Comparison of ENCODE assay signal across 22 cellular contexts in genomic region chr18:44117821-44118220, GRCh38.
"Had no signal": no experiment of that assay in that cellular context is flagged by ENCODE, and none has a peak within 500 bp of the region (broad histone marks: within the 10 kb centered on the region; RNA-seq: fewer than 3 reads in every experiment).

No MANE protein-coding gene starts in this region.

- H3K27me3 ChIP-seq: SJSA1 had no signal

- H3K4me3 ChIP-seq: K562, SJSA1, SK-N-MC had no signal

- H3K36me3 ChIP-seq: SJSA1 had no signal

- DNase-seq: Kasumi-1, MM.1S, NCI-H1092 treated with DMSO at 0.1 percent for 48 hours, NCI-H1436, NCI-H187, NCI-H2029, NCI-H2081 treated with DMSO at 0.1 percent for 48 hours, NCI-H2171, NCI-H226, NCI-H446, NCI-H510A, NCI-H524 treated with DMSO at 0.1 percent for 48 hours, NCI-H69, NCI-H774, Right ventricle myocardium superior, RPMI8226, SIG-M5 had no signal

- H3K27ac ChIP-seq: HL-60, KMS-11, SJSA1, SK-N-MC had no signal

- ATAC-seq: K562 had no signal

- H3K4me1 ChIP-seq: SJSA1 had no signal

- H3K9ac ChIP-seq: KMS-11 had no signal

- H3K4me2 ChIP-seq: KMS-11 had no signal

- H3K9me3 ChIP-seq: SJSA1 had no signal
